8 cellular contexts compared by ENCODE assay signal in genomic region chr15:64355559-64356442, GRCh38. TPM values are rescaled to one million over a fixed set of nuclear protein-coding genes. Genes with fewer than 3 reads are reported as not detected.
DNase-seq lines count a peak whose midpoint lies in the region; ATAC-seq and TF ChIP-seq lines count a peak whose summit lies in the region.

TSS of gene CSNK1G1 (minus strand) at chr15:64356173. CDS start at chr15:64300499, 55,674 bp downstream.

- H3K27me3 Mint-ChIP-seq in T-helper 17 cell (no peaks in the 10 kb centered on the region), progenitor cell of endocrine pancreas (no peaks in the 10 kb centered on the region)

- H3K4me3 ChIP-seq in left ventricle myocardium inferior, result peak within 1 kb of the TSS; percentile 93

- TF ChIP-seq CTCF in GM13976 (IDR thresholded peaks at IDR 0.05; ENCODE audit: borderline replicate concordance, control extremely low read depth, extremely low read depth, insufficient read depth, missing control alignments) (no peak), left ventricle myocardium inferior (IDR thresholded peaks at IDR 0.05; ENCODE audit: borderline replicate concordance) (no peak), progenitor cell of endocrine pancreas (IDR thresholded peaks at IDR 0.05; ENCODE audit: unreplicated experiment) (no peak)

- peaks cover 33% of the 10 kb centered on the region for H3K4me1 ChIP-seq in left ventricle myocardium inferior

- H3K9me3 ChIP-seq in T-helper 17 cell (ENCODE audit: control insufficient read depth, low read length, poor library complexity, severe bottlenecking), result no peaks in the 10 kb centered on the region
- no peaks in the 10 kb centered on the region for H3K9me3 ChIP-seq in left ventricle myocardium inferior (replicated peaks)

- in situ Hi-C loops in GM13976 (cut with MboI; ENCODE audit: low sequenced_read_pairs, unreplicated experiment), result no loop called here

- no peaks in the 10 kb centered on the region for H3K9me3 Mint-ChIP-seq in progenitor cell of endocrine pancreas (ENCODE audit: low read depth)

- H3K27ac Mint-ChIP-seq in T-helper 17 cell (peak within 1 kb of the TSS; percentile 91), progenitor cell of endocrine pancreas (peak within 1 kb of the TSS; percentile 95)

- H3K36me3 Mint-ChIP-seq in T-helper 17 cell (ENCODE audit: low read depth) (no peaks in the 10 kb centered on the region), progenitor cell of endocrine pancreas (ENCODE audit: insufficient read depth) (no peaks in the 10 kb centered on the region)

- H3K27me3 ChIP-seq in left ventricle myocardium inferior (ENCODE audit: low read depth), result no peaks in the 10 kb centered on the region

- H3K4me3 Mint-ChIP-seq in T-helper 17 cell (peak within 1 kb of the TSS; percentile 95), progenitor cell of endocrine pancreas (ENCODE audit: low read depth) (peak within 1 kb of the TSS; percentile 97)

- peak; percentile 95 for DNase-seq in GM13976 (ENCODE audit: low spot score)
- DNase-seq in NCI-H1694 treated with DMSO at 0.1 percent for 48 hours (lab: John Stamatoyannopoulos, UW), result peak; percentile 90
- DNase-seq in T-helper 17 cell, result peak; percentile 82 to 90 (median 88)
- DNase-seq in amygdala (lab: John Stamatoyannopoulos, UW), result peak; percentile 47 to 98 (median 92)
- DNase-seq in left ventricle myocardium inferior, result peak; percentile 95
- DNase-seq in progenitor cell of endocrine pancreas (ENCODE audit: low spot score, unreplicated experiment), result peak; percentile 91
- peak; percentile 96 for DNase-seq in ureter (ENCODE audit: low spot score)

- no peaks in the 10 kb centered on the region for H3K36me3 ChIP-seq in left ventricle myocardium inferior

- intact Hi-C loops in left ventricle myocardium inferior (cut with micrococcal nuclease), result no loop called here

- ATAC-seq in HG02885 (IDR thresholded peaks at IDR 0.05; ENCODE audit: poor library complexity, unreplicated experiment) (peak; percentile 95), T-helper 17 cell (peak; percentile 99)

- peak within 1 kb of the TSS; percentile 79 for H3K27ac ChIP-seq in left ventricle myocardium inferior (replicated peaks)

- H3K4me1 Mint-ChIP-seq in T-helper 17 cell, result peaks cover 15% of the 10 kb centered on the region
- peaks cover 14% of the 10 kb centered on the region for H3K4me1 Mint-ChIP-seq in progenitor cell of endocrine pancreas (ENCODE audit: low read depth)

RNA-seq across cellular contexts. Expression of gene CSNK1G1, which starts in this region (rescaled TPM):
- total RNA-seq in T-helper 17 cell, result 10 to 100 TPM; 23.2 to 25.5 TPM
- total RNA-seq in left ventricle myocardium inferior, result 6.3 TPM
- 24.5 and 27.7 TPM in 2 replicates for total RNA-seq in progenitor cell of endocrine pancreas
- 29.5 TPM for total RNA-seq in ureter

Comparison
In these comparisons a context has a peak if more than half of its experiments do, and no peak if none do; other contexts are left out.
1. Peak in every context shown above with its lines: DNase-seq, ATAC-seq, H3K4me3 ChIP-seq and H3K27ac ChIP-seq.